Comparison of ENCODE assay signal across 19 cellular contexts in the genomic region with DNA sequence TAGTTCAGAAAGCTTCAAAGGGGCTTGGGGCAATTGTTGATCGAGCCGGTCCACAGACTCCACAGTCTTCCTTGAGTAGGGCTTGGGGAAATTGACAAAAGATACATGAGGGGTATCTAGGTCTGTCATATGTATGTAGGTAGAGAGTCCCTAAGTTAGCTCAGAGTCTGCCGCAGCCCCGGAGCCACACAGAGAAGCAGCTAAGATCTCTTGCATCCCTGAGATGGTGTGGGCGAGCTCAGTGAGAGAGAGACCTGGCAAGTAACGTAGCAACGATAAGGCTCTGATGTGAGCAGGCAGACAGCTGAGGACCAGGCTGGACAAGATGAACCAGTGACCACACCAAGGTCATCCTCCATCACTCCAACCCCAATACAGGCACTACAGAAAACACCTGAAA.
DNase-seq lines count a peak whose midpoint lies in the region; TF ChIP-seq lines count a peak whose summit lies in the region.
"Had no signal": no experiment of that assay in that cellular context is flagged by ENCODE, and none has a peak within 500 bp of the region (broad histone marks: within the 10 kb centered on the region; RNA-seq: fewer than 3 reads in every experiment).

No MANE protein-coding gene starts in this region.

- H3K27ac ChIP-seq in RWPE1 = no peak overlapping the region
- H3K27ac ChIP-seq: BLaER1 treated with 17β-estradiol and CSF1 and Interleukin-3, amounts not matched to agents 10 nM and 100 nM had no signal

- peak overlapping the region; percentile 3 for H3K27ac Mint-ChIP-seq in neural crest cell (ENCODE audit: unreplicated experiment)
- H3K27ac Mint-ChIP-seq: CD4-positive, alpha-beta memory T cell had no signal

- CTCF ChIA-PET in RWPE1 (lab: Yijun Ruan, JAX) = interaction anchor here (0.7 kb wide), 1 partner anchor 1061 kb away, joined by 3 read pairs; no protein-coding TSS in a partner anchor

- H3K4me3 Mint-ChIP-seq in neural crest cell = peak overlapping the region; percentile 17
- H3K4me3 Mint-ChIP-seq: CD4-positive, alpha-beta memory T cell had no signal

- intact Hi-C loops in head of caudate nucleus (cut with DNase I) = no loop called here

- no peaks in the 10 kb centered on the region for H3K27me3 Mint-ChIP-seq in neural crest cell (ENCODE audit: low read depth)
- H3K27me3 Mint-ChIP-seq: CD4-positive, alpha-beta memory T cell had no signal

- H3K4me1 Mint-ChIP-seq in neural crest cell = peaks cover 47% of the 10 kb centered on the region
- H3K4me1 Mint-ChIP-seq: CD4-positive, alpha-beta memory T cell had no signal

- TF ChIP-seq CTCF in neural crest cell (conservative IDR thresholded peaks at IDR 0.05) = no peak
- no peak for TF ChIP-seq CTCF in RWPE1 (conservative IDR thresholded peaks at IDR 0.05; ENCODE audit: low read depth)

- DNase-seq in astrocyte of the hippocampus (ENCODE audit: low read depth, low spot score) (peak; percentile 5), head of caudate nucleus (peak in 37 of 42 donors; percentile 6 to 86 (median 48)), neural crest cell (ENCODE audit: low read depth, low spot score) (no peak), NCI-H2029 (lab: John Stamatoyannopoulos, UW) (no peak), NCI-H1092 (lab: John Stamatoyannopoulos, UW) (no peak), RWPE1 (ENCODE audit: low spot score) (no peak)
- DNase-seq in activated CD8-positive, alpha-beta memory T cell treated with anti-CD3 and anti-CD28 coated beads, Interleukin-2, amount 50 U/mL, for 4 hours = no peak
- DNase-seq: AML-193; CD4-positive, alpha-beta memory T cell; COR-L47; DMS53; H7; IMR-90; KG1; NCI-H2029 treated with DMSO at 0.1 percent for 48 hours; NCI-H446 treated with DMSO at 0.1 percent for 48 hours; NCI-H526 treated with DMSO at 0.1 percent for 48 hours; SHP77 treated with DMSO at 0.1 percent for 48 hours had no signal

- peaks cover 9% of the 10 kb centered on the region for H3K9me3 Mint-ChIP-seq in neural crest cell

- POLR2A ChIA-PET in RWPE1 (lab: Yijun Ruan, JAX; ENCODE audit: low non-redundant PET) = no interaction called here

- H3K36me3 Mint-ChIP-seq in neural crest cell (ENCODE audit: low read depth) = peaks cover 2% of the 10 kb centered on the region
- H3K36me3 Mint-ChIP-seq: CD4-positive, alpha-beta memory T cell had no signal

Comparison
In these comparisons a context has a peak if more than half of its experiments do, and no peak if none do; other contexts are left out.
1. DNase-seq: peak in astrocyte of the hippocampus (single experiment) and head of caudate nucleus (37 of 42); none in neural crest cell (single experiment), activated CD8-positive, alpha-beta memory T cell treated with anti-CD3 and anti-CD28 coated beads, Interleukin-2, amount 50 U/mL, for 4 hours (single experiment), NCI-H2029 (single experiment), NCI-H1092 (single experiment) and RWPE1 (single experiment).